In genomic region chr3:131535131-131535530, GRCh38 we compare ENCODE assay signal across 21 cellular contexts. TPM values are rescaled to one million over a fixed set of nuclear protein-coding genes. Genes with fewer than 3 reads are reported as not detected.
A peak's percentile ranks its signal among the peaks of the same experiment; 100 is the strongest.
DNase-seq lines count a peak whose midpoint lies in the region; ATAC-seq and TF ChIP-seq lines count a peak whose summit lies in the region.
"Had no signal": no experiment of that assay in that cellular context is flagged by ENCODE, and none has a peak within 500 bp of the region (broad histone marks: within the 10 kb centered on the region; RNA-seq: fewer than 3 reads in every experiment).

No MANE protein-coding gene starts in this region.

- no peaks in the 10 kb centered on the region; the same call in 1 of the 2 replicates for H3K27me3 Mint-ChIP-seq in HFFc6 (ENCODE audit: insufficient read depth)

- H3K27ac Mint-ChIP-seq in HFFc6: peak overlapping the region; percentile 69; the same call in 1 of the 2 replicates
- H3K27ac Mint-ChIP-seq: CD4-positive, CD25-positive, alpha-beta regulatory T cell; endodermal cell; stimulated activated memory B cell treated with anti-CD40 and anti-IgM and Interleukin-4, amounts not matched to agents 10 μg/mL and 1 μg/mL and 100 μg/mL, for 72 hours had no signal

- H3K27me3 ChIP-seq in adipocyte (replicated peaks; ENCODE audit: control insufficient read depth, insufficient read depth, low read length): no peaks in the 10 kb centered on the region
- no peaks in the 10 kb centered on the region for H3K27me3 ChIP-seq in gastroesophageal sphincter
- H3K27me3 ChIP-seq in right atrium auricular region: no peaks in the 10 kb centered on the region
- H3K27me3 ChIP-seq: Peyer's patch, tibial artery had no signal

- no peak overlapping the region for H3K9ac ChIP-seq in adipocyte (ENCODE audit: low read length)

- no peak overlapping the region for H3K4me3 ChIP-seq in AG10803 (ENCODE audit: low read length)
- no peak overlapping the region for H3K4me3 ChIP-seq in adipocyte (ENCODE audit: low read length)
- H3K4me3 ChIP-seq in fibroblast of the aortic adventitia (ENCODE audit: low read depth, low read length): no peak overlapping the region
- no peak overlapping the region for H3K4me3 ChIP-seq in gastroesophageal sphincter
- no peak overlapping the region for H3K4me3 ChIP-seq in right atrium auricular region
- H3K4me3 ChIP-seq: A549, left ventricle myocardium inferior, Peyer's patch, tibial artery had no signal

- peaks cover 22% of the 10 kb centered on the region for H3K4me1 Mint-ChIP-seq in HFFc6 (ENCODE audit: low read depth)
- H3K4me1 Mint-ChIP-seq: CD4-positive, CD25-positive, alpha-beta regulatory T cell; stimulated activated memory B cell treated with anti-CD40 and anti-IgM and Interleukin-4, amounts not matched to agents 10 μg/mL and 1 μg/mL and 100 μg/mL, for 72 hours had no signal

- TF ChIP-seq POLR2A in gastroesophageal sphincter (IDR thresholded peaks at IDR 0.05): no peak

- H3K36me3 ChIP-seq in adipocyte (ENCODE audit: control insufficient read depth, insufficient read depth, low read length, severe bottlenecking) (no peaks in the 10 kb centered on the region), gastroesophageal sphincter (no peaks in the 10 kb centered on the region), right atrium auricular region (no peaks in the 10 kb centered on the region)
- H3K36me3 ChIP-seq: neutrophil, Peyer's patch, tibial artery had no signal

- no peaks in the 10 kb centered on the region for H3K36me3 Mint-ChIP-seq in HFFc6 (ENCODE audit: low read depth)
- H3K36me3 Mint-ChIP-seq: CD4-positive, CD25-positive, alpha-beta regulatory T cell; stimulated activated memory B cell treated with anti-CD40 and anti-IgM and Interleukin-4, amounts not matched to agents 10 μg/mL and 1 μg/mL and 100 μg/mL, for 72 hours had no signal

- no peak overlapping the region for H3K27ac ChIP-seq in gastroesophageal sphincter
- H3K27ac ChIP-seq in right atrium auricular region: no peak overlapping the region
- H3K27ac ChIP-seq: A549, left ventricle myocardium inferior, neutrophil, Peyer's patch, tibial artery had no signal

- no peak for TF ChIP-seq EP300 in gastroesophageal sphincter (IDR thresholded peaks at IDR 0.05)

- ATAC-seq in left lobe of liver (no peak), gastroesophageal sphincter (no peak)
- ATAC-seq: A549 had no signal

- H3K9me3 Mint-ChIP-seq in HFFc6: no peaks in the 10 kb centered on the region

- H3K4me3 Mint-ChIP-seq in HFFc6: 0 out of 2 replicates have a peak overlapping the region, but pooled peaks have one; percentile 30
- H3K4me3 Mint-ChIP-seq: CD4-positive, CD25-positive, alpha-beta regulatory T cell; endodermal cell; stimulated activated memory B cell treated with anti-CD40 and anti-IgM and Interleukin-4, amounts not matched to agents 10 μg/mL and 1 μg/mL and 100 μg/mL, for 72 hours had no signal

- DNase-seq in AG10803 (ENCODE audit: low read depth) (peak; percentile 85), HFFc6 (peak; percentile 71), adipocyte (ENCODE audit: low read depth) (peak; percentile 26), fibroblast of the aortic adventitia (ENCODE audit: low read depth) (peak; percentile 46), left lobe of liver (ENCODE audit: low spot score) (no peak), NCI-H187 (lab: John Stamatoyannopoulos, UW) (no peak), right atrium auricular region (ENCODE audit: low spot score) (no peak)
- DNase-seq: activated CD4-positive, alpha-beta T cell treated with anti-CD3 and anti-CD28 coated beads, Interleukin-2, amount 50 U/mL, for 1 hour; activated gamma-delta T cell treated with Interleukin-2 at 50 U/mL for 16 hours; aorta; CD4-positive, CD25-positive, alpha-beta regulatory T cell; endodermal cell; left ventricle myocardium inferior; NCI-H2081 treated with DMSO at 0.1 percent for 48 hours; NCI-H82; Peyer's patch; tibial artery had no signal

- H3K4me1 ChIP-seq in adipocyte (ENCODE audit: control insufficient read depth, insufficient read depth, low read length) (peaks cover 13% of the 10 kb centered on the region), gastroesophageal sphincter (no peaks in the 10 kb centered on the region), right atrium auricular region (no peaks in the 10 kb centered on the region)
- H3K4me1 ChIP-seq: A549, left ventricle myocardium inferior, Peyer's patch had no signal

- WGBS in gastroesophageal sphincter (ENCODE audit: low coverage in 1 of 2), 2 donors: 70 to 77% methylated on average over 3 of the region's 3 CpGs

- H3K9me3 ChIP-seq in adipocyte (ENCODE audit: control insufficient read depth, low read length) (no peaks in the 10 kb centered on the region), gastroesophageal sphincter (no peaks in the 10 kb centered on the region), right atrium auricular region (no peaks in the 10 kb centered on the region)
- H3K9me3 ChIP-seq: A549, neutrophil, Peyer's patch, tibial artery had no signal

- TF ChIP-seq CTCF in AG10803 (conservative IDR thresholded peaks at IDR 0.05; ENCODE audit: low read length) (no peak), HFFc6 (IDR thresholded peaks at IDR 0.05) (no peak), fibroblast of the aortic adventitia (IDR thresholded peaks at IDR 0.05; ENCODE audit: insufficient read depth, low read length) (no peak), gastroesophageal sphincter (IDR thresholded peaks at IDR 0.05) (no peak), right atrium auricular region (IDR thresholded peaks at IDR 0.05) (no peak)

RNA-seq across cellular contexts. Expression of gene MRPL3, which starts 32.4 kb away (rescaled TPM):
- 100 to 1,000 TPM in 5 of 6 experiments, 10 to 100 TPM in 1; 98.7 to 125 (median 115) TPM for total RNA-seq in HFFc6 (2021; fragmentation: NEBNext Ultra II Directional; extraction: Animal tissue kit (Norgen Biotek cat#: 25700))
- total RNA-seq in fibroblast of the aortic adventitia (ENCODE audit: low replicate concordance): 164 and 376 TPM in 2 replicates
- total RNA-seq in left lobe of liver: 30.6 TPM
- total RNA-seq in gastroesophageal sphincter: 10 to 100 TPM; 62.1 to 95.9 (median 85.6) TPM
- total RNA-seq in right atrium auricular region: 10 to 100 TPM; 55.1 to 69.3 TPM

Comparison
In these comparisons a context has a peak if more than half of its experiments do, and no peak if none do; other contexts are left out.
1. DNase-seq: peak in AG10803 (single experiment), HFFc6 (single experiment), adipocyte (single experiment) and fibroblast of the aortic adventitia (single experiment); none in left lobe of liver (single experiment), NCI-H187 (0 of 2) and right atrium auricular region (single experiment).